Comparison of ENCODE assay signal across 19 cellular contexts in the genomic region with DNA sequence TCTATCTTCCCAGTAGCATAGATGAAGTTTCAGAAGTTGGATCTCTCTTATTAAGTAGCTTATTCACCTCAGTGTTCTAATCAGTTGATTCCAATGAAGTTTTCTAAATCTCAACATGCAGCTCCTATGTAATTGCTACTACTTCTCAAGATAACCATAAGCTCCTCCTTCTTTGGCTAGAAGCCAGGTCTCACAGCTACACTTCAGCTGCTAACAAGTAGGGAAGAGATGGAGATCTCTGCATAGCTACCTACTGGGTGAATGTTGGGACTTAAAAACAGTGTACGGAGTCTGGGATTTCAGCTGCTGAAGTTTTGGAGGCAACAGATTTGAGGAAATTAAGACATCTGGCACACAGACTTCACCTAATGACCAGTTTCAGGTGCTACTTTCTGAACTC.
DNase-seq lines count a peak whose midpoint lies in the region; ATAC-seq and TF ChIP-seq lines count a peak whose summit lies in the region.
"Had no signal": no experiment of that assay in that cellular context is flagged by ENCODE, and none has a peak within 500 bp of the region (broad histone marks: within the 10 kb centered on the region; RNA-seq: fewer than 3 reads in every experiment).

No MANE protein-coding gene starts in this region.

- H3K79me2 ChIP-seq in ACC112 (ENCODE audit: control insufficient read depth, insufficient read depth, low read length, unreplicated experiment), result no peaks in the 10 kb centered on the region

- no peak overlapping the region for H3K4me3 ChIP-seq in ACC112 (ENCODE audit: low read depth, low read length)
- no peak overlapping the region for H3K4me3 ChIP-seq in fibroblast of mammary gland (ENCODE audit: control insufficient read depth, low read depth, low read length)
- H3K4me3 ChIP-seq: mucosa of descending colon, vagina had no signal

- ATAC-seq in GM19397 (IDR thresholded peaks at IDR 0.05; ENCODE audit: unreplicated experiment), result no peak
- no peak for ATAC-seq in left ventricle myocardium superior
- ATAC-seq: mucosa of descending colon, right cardiac atrium had no signal

- no peak for TF ChIP-seq CTCF in fibroblast of mammary gland (conservative IDR thresholded peaks at IDR 0.05; ENCODE audit: control insufficient read depth, insufficient read depth, low read depth, low read length)

- H3K36me3 ChIP-seq in ACC112 (ENCODE audit: insufficient read depth, low read length), result no peaks in the 10 kb centered on the region
- H3K36me3 ChIP-seq: vagina had no signal

- H3K4me1 ChIP-seq in ACC112 (ENCODE audit: control insufficient read depth, insufficient read depth, low read length, unreplicated experiment), result peaks cover 26% of the 10 kb centered on the region
- H3K4me1 ChIP-seq: vagina had no signal

- DNase-seq in HT-29 (ENCODE audit: low spot score) (peak; percentile 40), OCI-M1 (lab: John Stamatoyannopoulos, UW) (peak; percentile 38), fibroblast of mammary gland (ENCODE audit: low read depth) (peak; percentile 48), left ventricle myocardium superior (no peak), CD1c-positive myeloid dendritic cell (ENCODE audit: extremely low spot score) (no peak)
- DNase-seq in stimulated activated CD4-positive, alpha-beta T cell treated with anti-CD3 and anti-CD28 coated beads, Interleukin-2, amount 100 ng/mL, for 24 hours, result no peak
- DNase-seq: activated CD4-positive, alpha-beta T cell treated with anti-CD3 and anti-CD28 coated beads for 48 hours; activated naive CD4-positive, alpha-beta T cell; aorta; COR-L47; GDM1; kidney glomerular epithelial cell; mucosa of descending colon; NCI-H2171; nucleus accumbens; right cardiac atrium had no signal

- H3K27ac ChIP-seq in ACC112 (ENCODE audit: low read depth, low read length), result peak overlapping the region; percentile 80
- H3K27ac ChIP-seq: vagina had no signal

- no peak overlapping the region for H2AFZ ChIP-seq in ACC112 (ENCODE audit: low read length, unreplicated experiment)

- intact Hi-C loops in left ventricle myocardium superior (cut with micrococcal nuclease), result no loop called here

- H3K27me3 ChIP-seq in ACC112 (ENCODE audit: insufficient read depth, low read length), result no peaks in the 10 kb centered on the region
- H3K27me3 ChIP-seq: vagina had no signal

Comparison
In these comparisons a context has a peak if more than half of its experiments do, and no peak if none do; other contexts are left out.
1. DNase-seq: peak in HT-29 (single experiment), OCI-M1 (single experiment) and fibroblast of mammary gland (single experiment); none in left ventricle myocardium superior (single experiment), CD1c-positive myeloid dendritic cell (single experiment) and stimulated activated CD4-positive, alpha-beta T cell treated with anti-CD3 and anti-CD28 coated beads, Interleukin-2, amount 100 ng/mL, for 24 hours (0 of 2).